ENCODE assay signal across 1 cellular context in genomic region chr11:103604310-103604709, GRCh38.
TF ChIP-seq lines count a peak whose summit lies in the region.

No MANE protein-coding gene starts in this region.

TF ChIP-seq in endothelial cell of umbilical vein, 7 proteins besides CTCF, POLR2A, EP300 and RAD21:
- TF ChIP-seq JUN (IDR thresholded peaks at IDR 0.05; ENCODE audit: borderline replicate concordance, insufficient read depth, insufficient read length, low read depth): no peak
- no peak for TF ChIP-seq MAX (IDR thresholded peaks at IDR 0.05; ENCODE audit: insufficient read depth, insufficient read length)
- TF ChIP-seq POLR2AphosphoS5 (IDR thresholded peaks at IDR 0.05; ENCODE audit: insufficient read depth, low read depth, low read length): no peak
- TF ChIP-seq MYC (IDR thresholded peaks at IDR 0.05; ENCODE audit: low read depth, low read length): no peak
- no peak for TF ChIP-seq GATA2 (IDR thresholded peaks at IDR 0.05; ENCODE audit: insufficient read depth, insufficient read length, low read depth, low read length)
TF ChIP-seq in endothelial cell of umbilical vein: peak in this region for 0.
